In genomic region chr17:34361478-34362061, GRCh38 we compare ENCODE assay signal across 1 cellular context.
TF ChIP-seq lines count a peak whose summit lies in the region.

No MANE protein-coding gene starts in this region.

TF ChIP-seq in HepG2, 621 proteins besides CTCF, POLR2A, EP300 and RAD21:
- TF ChIP-seq SMC3 (IDR thresholded peaks at IDR 0.05; ENCODE audit: low read length) (peak; percentile 97), XRCC5 (optimal IDR thresholded peaks at IDR 0.05; ENCODE audit: low read length) (peak; percentile 97), GABPB1 (CRISPR knock-in tag; IDR thresholded peaks at IDR 0.05) (peak; percentile 17; the same call in 1 of the 2 replicates), FOXK1 (CRISPR knock-in tag; IDR thresholded peaks at IDR 0.05; ENCODE audit: borderline replicate concordance, low read depth) (peak; percentile 37; the same call in 1 of the 2 replicates), FOXC1 (CRISPR knock-in tag; IDR thresholded peaks at IDR 0.05; ENCODE audit: borderline replicate concordance) (no peak), MTA1 (CRISPR knock-in tag; IDR thresholded peaks at IDR 0.05; ENCODE audit: borderline replicate concordance) (no peak), ZBTB40 (IDR thresholded peaks at IDR 0.05) (no peak), ZBTB40 (CRISPR knock-in tag; IDR thresholded peaks at IDR 0.05) (no peak), TEAD3 (CRISPR knock-in tag; optimal IDR thresholded peaks at IDR 0.05; ENCODE audit: borderline replicate concordance) (peak; percentile 8), ERF (CRISPR knock-in tag; IDR thresholded peaks at IDR 0.05) (peak; percentile 32; the same call in 1 of the 2 replicates), SALL1 (CRISPR knock-in tag; IDR thresholded peaks at IDR 0.05) (0 out of 2 replicates have a peak, but pooled peaks have one; percentile 11), ZNF652 (CRISPR knock-in tag; IDR thresholded peaks at IDR 0.05; ENCODE audit: borderline replicate concordance, low read depth) (no peak), STAG1 (CRISPR knock-in tag; IDR thresholded peaks at IDR 0.05) (peak; percentile 94), SMAD3 (CRISPR knock-in tag; IDR thresholded peaks at IDR 0.05) (peak; percentile 24; the same call in 1 of the 2 replicates), KLF16 (CRISPR knock-in tag; IDR thresholded peaks at IDR 0.05) (0 out of 4 replicates have a peak, but pooled peaks of 1 of the 2 experiments have one; percentile 37), CC2D1A (CRISPR knock-in tag; IDR thresholded peaks at IDR 0.05) (no peak), ZSCAN21 (CRISPR knock-in tag; IDR thresholded peaks at IDR 0.05; ENCODE audit: borderline replicate concordance) (no peak), KDM2A (CRISPR knock-in tag; IDR thresholded peaks at IDR 0.05; ENCODE audit: borderline replicate concordance, low read depth) (0 out of 2 replicates have a peak, but pooled peaks have one; percentile 33), REPIN1 (CRISPR knock-in tag; IDR thresholded peaks at IDR 0.05; ENCODE audit: borderline replicate concordance, low read depth) (peak; percentile 30; the same call in 1 of the 2 replicates), MIER3 (CRISPR knock-in tag; IDR thresholded peaks at IDR 0.05; ENCODE audit: borderline replicate concordance) (0 out of 2 replicates have a peak, but pooled peaks have one; percentile 25), GABPA (IDR thresholded peaks at IDR 0.05; ENCODE audit: low read depth, low read length) (no peak), GABPA (CRISPR knock-in tag; IDR thresholded peaks at IDR 0.05; ENCODE audit: low read depth) (0 out of 2 replicates have a peak, but pooled peaks have one; percentile 9), TARDBP (CRISPR knock-in tag; IDR thresholded peaks at IDR 0.05) (peak; percentile 27; the same call in 1 of the 2 replicates), SRF (IDR thresholded peaks at IDR 0.05; ENCODE audit: low read depth, low read length) (0 out of 2 replicates have a peak, but pooled peaks have one; percentile 7)
- TF ChIP-seq, protein P1, sequence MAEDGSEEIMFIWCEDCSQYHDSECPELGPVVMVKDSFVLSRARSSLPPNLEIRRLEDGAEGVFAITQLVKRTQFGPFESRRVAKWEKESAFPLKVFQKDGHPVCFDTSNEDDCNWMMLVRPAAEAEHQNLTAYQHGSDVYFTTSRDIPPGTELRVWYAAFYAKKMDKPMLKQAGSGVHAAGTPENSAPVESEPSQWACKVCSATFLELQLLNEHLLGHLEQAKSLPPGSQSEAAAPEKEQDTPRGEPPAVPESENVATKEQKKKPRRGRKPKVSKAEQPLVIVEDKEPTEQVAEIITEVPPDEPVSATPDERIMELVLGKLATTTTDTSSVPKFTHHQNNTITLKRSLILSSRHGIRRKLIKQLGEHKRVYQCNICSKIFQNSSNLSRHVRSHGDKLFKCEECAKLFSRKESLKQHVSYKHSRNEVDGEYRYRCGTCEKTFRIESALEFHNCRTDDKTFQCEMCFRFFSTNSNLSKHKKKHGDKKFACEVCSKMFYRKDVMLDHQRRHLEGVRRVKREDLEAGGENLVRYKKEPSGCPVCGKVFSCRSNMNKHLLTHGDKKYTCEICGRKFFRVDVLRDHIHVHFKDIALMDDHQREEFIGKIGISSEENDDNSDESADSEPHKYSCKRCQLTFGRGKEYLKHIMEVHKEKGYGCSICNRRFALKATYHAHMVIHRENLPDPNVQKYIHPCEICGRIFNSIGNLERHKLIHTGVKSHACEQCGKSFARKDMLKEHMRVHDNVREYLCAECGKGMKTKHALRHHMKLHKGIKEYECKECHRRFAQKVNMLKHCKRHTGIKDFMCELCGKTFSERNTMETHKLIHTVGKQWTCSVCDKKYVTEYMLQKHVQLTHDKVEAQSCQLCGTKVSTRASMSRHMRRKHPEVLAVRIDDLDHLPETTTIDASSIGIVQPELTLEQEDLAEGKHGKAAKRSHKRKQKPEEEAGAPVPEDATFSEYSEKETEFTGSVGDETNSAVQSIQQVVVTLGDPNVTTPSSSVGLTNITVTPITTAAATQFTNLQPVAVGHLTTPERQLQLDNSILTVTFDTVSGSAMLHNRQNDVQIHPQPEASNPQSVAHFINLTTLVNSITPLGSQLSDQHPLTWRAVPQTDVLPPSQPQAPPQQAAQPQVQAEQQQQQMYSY (CRISPR knock-in tag; IDR thresholded peaks at IDR 0.05): no peak
- TF ChIP-seq, protein P2, sequence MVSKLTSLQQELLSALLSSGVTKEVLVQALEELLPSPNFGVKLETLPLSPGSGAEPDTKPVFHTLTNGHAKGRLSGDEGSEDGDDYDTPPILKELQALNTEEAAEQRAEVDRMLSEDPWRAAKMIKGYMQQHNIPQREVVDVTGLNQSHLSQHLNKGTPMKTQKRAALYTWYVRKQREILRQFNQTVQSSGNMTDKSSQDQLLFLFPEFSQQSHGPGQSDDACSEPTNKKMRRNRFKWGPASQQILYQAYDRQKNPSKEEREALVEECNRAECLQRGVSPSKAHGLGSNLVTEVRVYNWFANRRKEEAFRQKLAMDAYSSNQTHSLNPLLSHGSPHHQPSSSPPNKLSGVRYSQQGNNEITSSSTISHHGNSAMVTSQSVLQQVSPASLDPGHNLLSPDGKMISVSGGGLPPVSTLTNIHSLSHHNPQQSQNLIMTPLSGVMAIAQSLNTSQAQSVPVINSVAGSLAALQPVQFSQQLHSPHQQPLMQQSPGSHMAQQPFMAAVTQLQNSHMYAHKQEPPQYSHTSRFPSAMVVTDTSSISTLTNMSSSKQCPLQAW (CRISPR knock-in tag; IDR thresholded peaks at IDR 0.05): 0 out of 2 replicates have a peak, but pooled peaks have one; percentile 35
- TF ChIP-seq, protein P3, sequence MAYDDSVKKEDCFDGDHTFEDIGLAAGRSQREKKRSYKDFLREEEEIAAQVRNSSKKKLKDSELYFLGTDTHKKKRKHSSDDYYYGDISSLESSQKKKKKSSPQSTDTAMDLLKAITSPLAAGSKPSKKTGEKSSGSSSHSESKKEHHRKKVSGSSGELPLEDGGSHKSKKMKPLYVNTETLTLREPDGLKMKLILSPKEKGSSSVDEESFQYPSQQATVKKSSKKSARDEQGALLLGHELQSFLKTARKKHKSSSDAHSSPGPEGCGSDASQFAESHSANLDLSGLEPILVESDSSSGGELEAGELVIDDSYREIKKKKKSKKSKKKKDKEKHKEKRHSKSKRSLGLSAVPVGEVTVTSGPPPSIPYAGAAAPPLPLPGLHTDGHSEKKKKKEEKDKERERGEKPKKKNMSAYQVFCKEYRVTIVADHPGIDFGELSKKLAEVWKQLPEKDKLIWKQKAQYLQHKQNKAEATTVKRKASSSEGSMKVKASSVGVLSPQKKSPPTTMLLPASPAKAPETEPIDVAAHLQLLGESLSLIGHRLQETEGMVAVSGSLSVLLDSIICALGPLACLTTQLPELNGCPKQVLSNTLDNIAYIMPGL (CRISPR knock-in tag; IDR thresholded peaks at IDR 0.05; ENCODE audit: borderline replicate concordance in 1 of 2, low read depth in 1 of 2): 0 out of 4 replicates have a peak, but pooled peaks of 1 of the 2 experiments have one; percentile 36
- TF ChIP-seq, protein P4, sequence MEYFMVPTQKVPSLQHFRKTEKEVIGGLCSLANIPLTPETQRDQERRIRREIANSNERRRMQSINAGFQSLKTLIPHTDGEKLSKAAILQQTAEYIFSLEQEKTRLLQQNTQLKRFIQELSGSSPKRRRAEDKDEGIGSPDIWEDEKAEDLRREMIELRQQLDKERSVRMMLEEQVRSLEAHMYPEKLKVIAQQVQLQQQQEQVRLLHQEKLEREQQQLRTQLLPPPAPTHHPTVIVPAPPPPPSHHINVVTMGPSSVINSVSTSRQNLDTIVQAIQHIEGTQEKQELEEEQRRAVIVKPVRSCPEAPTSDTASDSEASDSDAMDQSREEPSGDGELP (IDR thresholded peaks at IDR 0.05; ENCODE audit: borderline replicate concordance, low read depth): 0 out of 2 replicates have a peak, but pooled peaks have one; percentile 21
